ENCODE assay signal across 15 cellular contexts in genomic region chr3:155495387-155495786, GRCh38.
DNase-seq lines count a peak whose midpoint lies in the region; ATAC-seq and TF ChIP-seq lines count a peak whose summit lies in the region.
"Had no signal": no experiment of that assay in that cellular context is flagged by ENCODE, and none has a peak within 500 bp of the region (broad histone marks: within the 10 kb centered on the region; RNA-seq: fewer than 3 reads in every experiment).

No MANE protein-coding gene starts in this region.

- no peak overlapping the region for H3K14ac ChIP-seq in mesenchymal stem cell (ENCODE audit: low read length in 2 of 2)

- H3K18ac ChIP-seq in mesenchymal stem cell (ENCODE audit: low read depth in 1 of 2, low read length in 2 of 2), result no peak overlapping the region

- H2AFZ ChIP-seq in mesenchymal stem cell (ENCODE audit: low read depth, low read length), result no peak overlapping the region

- H3K4me3 Mint-ChIP-seq in activated CD4-positive, alpha-beta memory T cell treated with anti-CD3 and anti-CD28 coated beads, Interleukin-2, amount 10 ng/mL, durations not matched to agents 7 days and 5 days, result no peak overlapping the region
- H3K4me3 Mint-ChIP-seq in osteocyte (ENCODE audit: unreplicated experiment), result no peak overlapping the region
- no peak overlapping the region for H3K4me3 Mint-ChIP-seq in activated T-cell treated with anti-CD3 and anti-CD28 coated beads, Interleukin-2, amount 50 U/mL, for 24 hours

- H3K4me1 ChIP-seq in mesenchymal stem cell (ENCODE audit: control insufficient read depth, insufficient read depth, low read depth, low read length), result peaks cover 1% of the 10 kb centered on the region
- H3K4me1 ChIP-seq: left ventricle myocardium inferior, prostate gland, vagina had no signal

- no peak overlapping the region for H3K27ac ChIP-seq in mesenchymal stem cell (ENCODE audit: low read length, poor library complexity, severe bottlenecking)
- H3K27ac ChIP-seq: KMS-11, left ventricle myocardium inferior, prostate gland, vagina had no signal

- H3K27ac Mint-ChIP-seq in activated CD4-positive, alpha-beta memory T cell treated with anti-CD3 and anti-CD28 coated beads, Interleukin-2, amount 10 ng/mL, durations not matched to agents 7 days and 5 days, result no peak overlapping the region
- no peak overlapping the region for H3K27ac Mint-ChIP-seq in osteocyte (ENCODE audit: unreplicated experiment)
- no peak overlapping the region for H3K27ac Mint-ChIP-seq in activated T-cell treated with anti-CD3 and anti-CD28 coated beads, Interleukin-2, amount 50 U/mL, for 24 hours

- DNase-seq in mesenchymal stem cell (peak; percentile 7), osteocyte (ENCODE audit: extremely low spot score, unreplicated experiment) (no peak), ACHN (no peak)
- DNase-seq in activated CD4-positive, alpha-beta memory T cell treated with anti-CD3 and anti-CD28 coated beads, Interleukin-2, amount 10 ng/mL, durations not matched to agents 7 days and 5 days, result no peak
- DNase-seq in activated T-cell treated with anti-CD3 and anti-CD28 coated beads, Interleukin-2, amount 50 U/mL, for 24 hours, result no peak
- DNase-seq: anterior cingulate cortex, erythroblast, left ventricle myocardium inferior, NCI-H524 treated with DMSO at 0.1 percent for 48 hours had no signal

- CTCF ChIA-PET in activated CD4-positive, alpha-beta memory T cell treated with anti-CD3 and anti-CD28 coated beads, Interleukin-2, amount 10 ng/mL, durations not matched to agents 7 days and 5 days (lab: Charles Lee), result no interaction called here

- H3K79me1 ChIP-seq in mesenchymal stem cell (replicated peaks; ENCODE audit: low read length, poor library complexity, severe bottlenecking), result no peaks in the 10 kb centered on the region

- peak; percentile 91 for ATAC-seq in GM18870 (IDR thresholded peaks at IDR 0.05; ENCODE audit: unreplicated experiment)
- peak; percentile 65 for ATAC-seq in GM21737 (IDR thresholded peaks at IDR 0.05; ENCODE audit: unreplicated experiment)
- peak; percentile 87 for ATAC-seq in HG03342 (IDR thresholded peaks at IDR 0.05; ENCODE audit: unreplicated experiment)

- no peak overlapping the region for H4K91ac ChIP-seq in mesenchymal stem cell (ENCODE audit: low read length)

- H3K4ac ChIP-seq in mesenchymal stem cell (ENCODE audit: low read depth in 1 of 2, low read length in 2 of 2), result no peak overlapping the region

- no peaks in the 10 kb centered on the region for H3K36me3 ChIP-seq in mesenchymal stem cell (ENCODE audit: control insufficient read depth in 1 of 2, insufficient read depth in 2 of 2, low read depth in 1 of 2, low read length in 2 of 2)
- H3K36me3 ChIP-seq: left ventricle myocardium inferior, prostate gland, vagina had no signal

- H2AK5ac ChIP-seq in mesenchymal stem cell (ENCODE audit: low read length, severe bottlenecking), result no peak overlapping the region

- peaks cover 2% of the 10 kb centered on the region for H3K27me3 Mint-ChIP-seq in activated CD4-positive, alpha-beta memory T cell treated with anti-CD3 and anti-CD28 coated beads, Interleukin-2, amount 10 ng/mL, durations not matched to agents 7 days and 5 days
- peaks cover 2% of the 10 kb centered on the region for H3K27me3 Mint-ChIP-seq in osteocyte (ENCODE audit: unreplicated experiment)
- no peaks in the 10 kb centered on the region for H3K27me3 Mint-ChIP-seq in activated T-cell treated with anti-CD3 and anti-CD28 coated beads, Interleukin-2, amount 50 U/mL, for 24 hours

- no peak overlapping the region for H4K8ac ChIP-seq in mesenchymal stem cell (ENCODE audit: low read length)

- no peak overlapping the region for H3K4me2 ChIP-seq in mesenchymal stem cell (ENCODE audit: low read length, poor library complexity, severe bottlenecking)
- H3K4me2 ChIP-seq: KMS-11 had no signal

- no peaks in the 10 kb centered on the region for H3K9me3 ChIP-seq in mesenchymal stem cell (ENCODE audit: control insufficient read depth, low read length)
- H3K9me3 ChIP-seq: left ventricle myocardium inferior, prostate gland, vagina had no signal

- no peak overlapping the region for H3K23ac ChIP-seq in mesenchymal stem cell (ENCODE audit: low read length in 2 of 2)

- H3K36me3 Mint-ChIP-seq in activated CD4-positive, alpha-beta memory T cell treated with anti-CD3 and anti-CD28 coated beads, Interleukin-2, amount 10 ng/mL, durations not matched to agents 7 days and 5 days (ENCODE audit: low read depth), result no peaks in the 10 kb centered on the region
- H3K36me3 Mint-ChIP-seq in osteocyte (ENCODE audit: unreplicated experiment), result no peaks in the 10 kb centered on the region
- H3K36me3 Mint-ChIP-seq in activated T-cell treated with anti-CD3 and anti-CD28 coated beads, Interleukin-2, amount 50 U/mL, for 24 hours (ENCODE audit: low read depth), result no peaks in the 10 kb centered on the region

- H3K9me3 Mint-ChIP-seq in activated CD4-positive, alpha-beta memory T cell treated with anti-CD3 and anti-CD28 coated beads, Interleukin-2, amount 10 ng/mL, durations not matched to agents 7 days and 5 days, result no peaks in the 10 kb centered on the region
- H3K9me3 Mint-ChIP-seq in osteocyte (ENCODE audit: unreplicated experiment), result no peaks in the 10 kb centered on the region
- no peaks in the 10 kb centered on the region for H3K9me3 Mint-ChIP-seq in activated T-cell treated with anti-CD3 and anti-CD28 coated beads, Interleukin-2, amount 50 U/mL, for 24 hours

- H3K4me3 ChIP-seq in mesenchymal stem cell (ENCODE audit: insufficient read depth in 1 of 2, low read depth in 1 of 2, low read length in 2 of 2), result no peak overlapping the region
- H3K4me3 ChIP-seq: left ventricle myocardium inferior, prostate gland, vagina had no signal

- no peak overlapping the region for H3K9ac ChIP-seq in mesenchymal stem cell (ENCODE audit: low read length)
- H3K9ac ChIP-seq: KMS-11 had no signal

- no peak overlapping the region for H2BK15ac ChIP-seq in mesenchymal stem cell (ENCODE audit: low read depth, poor library complexity, severe bottlenecking)

- H2BK12ac ChIP-seq in mesenchymal stem cell (ENCODE audit: low read length in 2 of 2), result no peak overlapping the region

- in situ Hi-C loops in ACHN (cut with HindIII; ENCODE audit: low pct_ligation_motif_present, low pct_unique_long_range_greater_than_20kb, low sequenced_read_pairs), result no loop called here

- POLR2A ChIA-PET in activated CD4-positive, alpha-beta memory T cell treated with anti-CD3 and anti-CD28 coated beads, Interleukin-2, amount 10 ng/mL, durations not matched to agents 7 days and 5 days (lab: Charles Lee), result no interaction called here

- no peak overlapping the region for H2BK120ac ChIP-seq in mesenchymal stem cell (ENCODE audit: low read depth, low read length)

- no peaks in the 10 kb centered on the region for H3K4me1 Mint-ChIP-seq in activated CD4-positive, alpha-beta memory T cell treated with anti-CD3 and anti-CD28 coated beads, Interleukin-2, amount 10 ng/mL, durations not matched to agents 7 days and 5 days
- H3K4me1 Mint-ChIP-seq in osteocyte (ENCODE audit: unreplicated experiment), result no peaks in the 10 kb centered on the region
- H3K4me1 Mint-ChIP-seq in activated T-cell treated with anti-CD3 and anti-CD28 coated beads, Interleukin-2, amount 50 U/mL, for 24 hours (ENCODE audit: low read depth), result peaks cover 9% of the 10 kb centered on the region

- no peak for TF ChIP-seq CTCF in osteocyte (IDR thresholded peaks at IDR 0.05)

- 100% methylated on average over 3 of the region's 4 CpGs for WGBS in mesenchymal stem cell

- no peak overlapping the region for H2BK5ac ChIP-seq in mesenchymal stem cell (ENCODE audit: low read depth, low read length, poor library complexity, severe bottlenecking)

- no peaks in the 10 kb centered on the region for H3K27me3 ChIP-seq in mesenchymal stem cell (ENCODE audit: control insufficient read depth in 1 of 2, insufficient read depth in 1 of 2, low read length in 2 of 2)
- H3K27me3 ChIP-seq: vagina had no signal
